In genomic region chr2:226524381-226524843, GRCh38 we compare ENCODE assay signal across 10 cellular contexts.
DNase-seq lines count a peak whose midpoint lies in the region; ATAC-seq and TF ChIP-seq lines count a peak whose summit lies in the region.
"Had no signal": no experiment of that assay in that cellular context is flagged by ENCODE, and none has a peak within 500 bp of the region (broad histone marks: within the 10 kb centered on the region; RNA-seq: fewer than 3 reads in every experiment).

No MANE protein-coding gene starts in this region.

- no peak for TF ChIP-seq POLR2A in NB4 (IDR thresholded peaks at IDR 0.05; ENCODE audit: extremely low read depth, insufficient read length)

- no peak overlapping the region for H4K5ac ChIP-seq in mesendoderm (ENCODE audit: low read length)

- DNase-seq in AG08396 (ENCODE audit: low spot score): peak; percentile 27
- peak; percentile 9 for DNase-seq in NB4 (ENCODE audit: low read depth)
- DNase-seq in mesendoderm: peak; percentile 13
- DNase-seq in posterior vena cava (ENCODE audit: low spot score): no peak
- no peak for DNase-seq in activated CD8-positive, alpha-beta memory T cell treated with anti-CD3 and anti-CD28 coated beads for 24 hours
- DNase-seq in ascending aorta (ENCODE audit: low spot score in 2 of 2): no peak
- DNase-seq: glutamatergic neuron, NCI-H1436 treated with DMSO at 0.1 percent for 48 hours had no signal

- H2AK5ac ChIP-seq in mesendoderm (ENCODE audit: low read length): no peak overlapping the region

- TF ChIP-seq CTCF in NB4 (IDR thresholded peaks at IDR 0.05; ENCODE audit: low read depth, low read length): no peak
- no peak for TF ChIP-seq CTCF in ascending aorta (IDR thresholded peaks at IDR 0.05)

- 69 to 77% methylated on average over 2 of the region's 2 CpGs for WGBS in esophagus, 2 donors
- WGBS in mesendoderm (ENCODE audit: extremely low coverage, insufficient coverage, low lambda C conversion rate): no CpG with 5 or more reads among the region's 2 CpGs

- no peak overlapping the region for H3K4ac ChIP-seq in mesendoderm (ENCODE audit: low read depth, low read length)

- H3K79me2 ChIP-seq in mesendoderm (ENCODE audit: control insufficient read depth, insufficient read depth, low read length): no peaks in the 10 kb centered on the region

- H4K8ac ChIP-seq in mesendoderm (ENCODE audit: low read depth, low read length): no peak overlapping the region

- H3K56ac ChIP-seq in mesendoderm (ENCODE audit: low read length): no peak overlapping the region

- no peak for ATAC-seq in HG02610 (IDR thresholded peaks at IDR 0.05; ENCODE audit: unreplicated experiment)

- no peak overlapping the region for H3K18ac ChIP-seq in mesendoderm (ENCODE audit: low read length)

- H3K4me1 ChIP-seq in esophagus (ENCODE audit: control insufficient read depth in 2 of 2, insufficient read depth in 2 of 2, low read length in 1 of 2) (no peaks in the 10 kb centered on the region), mesendoderm (ENCODE audit: control insufficient read depth, low read depth, low read length) (no peaks in the 10 kb centered on the region), ascending aorta (no peaks in the 10 kb centered on the region)

- H3K36me3 ChIP-seq in esophagus (ENCODE audit: control insufficient read depth in 2 of 2, insufficient read depth in 2 of 2, low read length in 1 of 2) (no peaks in the 10 kb centered on the region), mesendoderm (ENCODE audit: control insufficient read depth, insufficient read depth, low read length) (no peaks in the 10 kb centered on the region), ascending aorta (no peaks in the 10 kb centered on the region)

- H2BK5ac ChIP-seq in mesendoderm (ENCODE audit: low read length): no peak overlapping the region

- no peaks in the 10 kb centered on the region for H3K27me3 ChIP-seq in esophagus (ENCODE audit: control insufficient read depth in 1 of 2, insufficient read depth in 2 of 2, low read length in 2 of 2)
- no peaks in the 10 kb centered on the region for H3K27me3 ChIP-seq in mesendoderm (ENCODE audit: insufficient read depth, low read length, poor library complexity)
- no peaks in the 10 kb centered on the region for H3K27me3 ChIP-seq in ascending aorta

- H2BK15ac ChIP-seq in mesendoderm (replicated peaks; ENCODE audit: low read depth): no peak overlapping the region

- H3K27ac ChIP-seq in esophagus (ENCODE audit: low read depth in 2 of 2, low read length in 1 of 2): peak overlapping the region; percentile 42 to 64
- H3K27ac ChIP-seq in mesendoderm (ENCODE audit: low read depth, low read length): no peak overlapping the region
- H3K27ac ChIP-seq in ascending aorta: no peak overlapping the region

- no peaks in the 10 kb centered on the region for H3K79me1 ChIP-seq in mesendoderm (ENCODE audit: low read length)

- H3K4me2 ChIP-seq in mesendoderm (ENCODE audit: low read length): no peak overlapping the region

- H2BK120ac ChIP-seq in mesendoderm (ENCODE audit: low read depth, low read length): no peak overlapping the region

- H3K23ac ChIP-seq in mesendoderm (ENCODE audit: low read length): no peak overlapping the region

- no peak overlapping the region for H3K9ac ChIP-seq in mesendoderm (ENCODE audit: low read length)

- H3K4me3 ChIP-seq in NB4 (ENCODE audit: low read depth, low read length) (no peak overlapping the region), esophagus (ENCODE audit: low read depth in 1 of 2, low read length in 2 of 2) (no peak overlapping the region), mesendoderm (ENCODE audit: low read length) (no peak overlapping the region), ascending aorta (no peak overlapping the region)

- intact Hi-C loops in posterior vena cava (cut with DNase I): no loop called here
- intact Hi-C loops in ascending aorta (cut with DNase I): no loop called here

- H3K9me3 ChIP-seq in esophagus (ENCODE audit: control insufficient read depth in 2 of 2, insufficient read depth in 1 of 2, low read depth in 1 of 2, low read length in 1 of 2) (no peaks in the 10 kb centered on the region), ascending aorta (no peaks in the 10 kb centered on the region)

Comparison
In these comparisons a context has a peak if more than half of its experiments do, and no peak if none do; other contexts are left out.
1. DNase-seq: peak in AG08396 (single experiment), NB4 (single experiment) and mesendoderm (single experiment); none in posterior vena cava (single experiment), activated CD8-positive, alpha-beta memory T cell treated with anti-CD3 and anti-CD28 coated beads for 24 hours (single experiment) and ascending aorta (0 of 2).
2. H3K27ac ChIP-seq: peak in esophagus (2 of 2); none in mesendoderm (single experiment) and ascending aorta (0 of 2).